ENCODE assay signal across 8 cellular contexts in the genomic region with DNA sequence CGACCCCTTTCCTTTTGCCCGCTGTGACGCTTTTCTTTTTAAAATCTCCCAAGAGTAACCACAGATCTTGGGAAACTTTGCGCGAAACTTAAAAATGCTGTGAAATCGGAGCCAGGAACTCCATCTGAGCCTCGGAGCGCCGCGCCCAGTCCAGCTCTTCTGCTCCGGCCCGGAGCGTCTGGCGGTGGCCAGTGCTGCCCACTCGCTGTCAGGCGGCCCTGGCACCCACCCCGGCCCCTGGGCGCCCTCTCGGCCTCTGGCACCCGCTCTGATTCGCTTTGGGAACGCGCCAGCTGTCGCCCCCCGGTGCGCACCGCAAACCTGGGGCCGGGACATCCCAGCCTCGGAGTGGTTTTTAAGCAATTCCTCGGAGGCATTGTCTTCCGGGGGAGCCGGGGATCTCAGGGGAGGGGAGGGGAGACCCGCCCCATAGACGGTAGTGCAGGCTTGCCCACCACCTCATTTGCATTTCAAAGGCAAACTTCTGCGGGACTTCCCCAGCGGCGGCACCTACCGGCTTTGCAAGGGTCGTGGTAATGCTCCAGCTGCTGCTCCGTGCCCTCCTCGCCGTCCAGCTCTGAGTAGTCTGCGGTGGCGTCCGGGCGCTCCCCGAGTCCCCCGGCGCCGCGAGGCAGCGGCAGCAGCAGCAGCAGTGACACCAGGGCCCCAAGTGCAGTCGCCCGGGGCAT. TPM values are rescaled to one million over a fixed set of nuclear protein-coding genes. Genes with fewer than 3 reads are reported as not detected.
A peak's percentile ranks its signal among the peaks of the same experiment; 100 is the strongest.
DNase-seq lines count a peak whose midpoint lies in the region; ATAC-seq and TF ChIP-seq lines count a peak whose summit lies in the region.

No MANE protein-coding gene starts in this region.

- H3K27ac Mint-ChIP-seq in memory B cell: no peak overlapping the region
- H3K27ac Mint-ChIP-seq in type B pancreatic cell: no peak overlapping the region

- peak; percentile 57 for ATAC-seq in memory B cell (ENCODE audit: low read depth)

- H3K4me3 ChIP-seq in GM08714 (ENCODE audit: low read length): peak overlapping the region; percentile 73; the same call in 1 of the 2 replicates
- peak overlapping the region; percentile 57 for H3K4me3 ChIP-seq in H7 (ENCODE audit: insufficient read depth, low read depth, low read length)
- peak overlapping the region; percentile 30 for H3K4me3 ChIP-seq in SJSA1
- H3K4me3 ChIP-seq in coronary artery: peak overlapping the region; percentile 77

- no peaks in the 10 kb centered on the region for H3K9me3 ChIP-seq in SJSA1 (replicated peaks)

- peak; percentile 91 for DNase-seq in H7
- no peak for DNase-seq in SJSA1 (ENCODE audit: low read depth in 1 of 2, low spot score in 2 of 2)
- DNase-seq in coronary artery (ENCODE audit: low spot score): no peak
- DNase-seq in memory B cell (ENCODE audit: low spot score in 2 of 2): peak in 1 of 2 donors; percentile 36
- no peak for DNase-seq in type B pancreatic cell (ENCODE audit: extremely low spot score, unreplicated experiment)
- no peak for DNase-seq in DMS79 treated with DMSO at 0.1 percent for 48 hours (lab: John Stamatoyannopoulos, UW)
- no peak for DNase-seq in NCI-H128 (lab: John Stamatoyannopoulos, UW; ENCODE audit: unreplicated experiment)

- H3K9me3 Mint-ChIP-seq in memory B cell (no peaks in the 10 kb centered on the region), type B pancreatic cell (no peaks in the 10 kb centered on the region)

- H3K27me3 ChIP-seq in H7 (ENCODE audit: control insufficient read depth, insufficient read depth, low read length): peaks cover 21% of the 10 kb centered on the region
- H3K27me3 ChIP-seq in SJSA1 (replicated peaks): peaks cover 20% of the 10 kb centered on the region

- no peak overlapping the region for H3K27ac ChIP-seq in SJSA1
- H3K27ac ChIP-seq in coronary artery: peak overlapping the region in 1 of 2 donors; percentile 42

- H3K4me3 Mint-ChIP-seq in memory B cell: peak overlapping the region; percentile 86
- peak overlapping the region; percentile 86 for H3K4me3 Mint-ChIP-seq in type B pancreatic cell

- no peaks in the 10 kb centered on the region for H3K36me3 ChIP-seq in H7 (replicated peaks; ENCODE audit: control insufficient read depth, insufficient read depth, low read length)
- H3K36me3 ChIP-seq in SJSA1: no peaks in the 10 kb centered on the region

- H3K27me3 Mint-ChIP-seq in memory B cell (no peaks in the 10 kb centered on the region), type B pancreatic cell (peaks cover 69% of the 10 kb centered on the region)

- H3K4me1 Mint-ChIP-seq in memory B cell (peaks cover 16% of the 10 kb centered on the region), type B pancreatic cell (ENCODE audit: unreplicated experiment) (peaks cover 6% of the 10 kb centered on the region)

- H3K36me3 Mint-ChIP-seq in memory B cell (no peaks in the 10 kb centered on the region), type B pancreatic cell (no peaks in the 10 kb centered on the region)

- H3K4me1 ChIP-seq in SJSA1 (replicated peaks): peaks cover 29% of the 10 kb centered on the region

- no peak for TF ChIP-seq CTCF in coronary artery (IDR thresholded peaks at IDR 0.05)
- TF ChIP-seq CTCF in type B pancreatic cell (conservative IDR thresholded peaks at IDR 0.05): no peak

RNA-seq across cellular contexts. Expression of a gene that starts 0.6 kb away (rescaled TPM):
- total RNA-seq in H7 (2014; rRNA removed; shearing (Covaris generic)): 2.5 and 5.0 TPM in 2 replicates
- total RNA-seq in SJSA1 (2014; rRNA removed; shearing (Covaris generic)): not detected in 2 replicates
- 0.55 and 0.85 TPM in 2 replicates for total RNA-seq in type B pancreatic cell (ENCODE audit: low replicate concordance)
